Comparison of ENCODE assay signal across 1 cellular context in genomic region chr2:10501980-10502802, GRCh38.
TF ChIP-seq lines count a peak whose summit lies in the region.

No MANE protein-coding gene starts in this region.

TF ChIP-seq in H1, 55 proteins besides CTCF, POLR2A, EP300 and RAD21:
- TF ChIP-seq GABPA (IDR thresholded peaks at IDR 0.05; ENCODE audit: borderline replicate concordance, insufficient read depth, low read length) (no peak), CBX5 (IDR thresholded peaks at IDR 0.05; ENCODE audit: low read depth, low read length) (no peak), BRCA1 (IDR thresholded peaks at IDR 0.05; ENCODE audit: low read depth, low read length) (no peak), CREB1 (IDR thresholded peaks at IDR 0.05) (no peak), KDM4A (IDR thresholded peaks at IDR 0.05; ENCODE audit: low read depth, low read length, severe bottlenecking) (no peak), ZNF274 (IDR thresholded peaks at IDR 0.05; ENCODE audit: borderline replicate concordance, extremely low read depth, low read length) (no peak), RXRA (IDR thresholded peaks at IDR 0.05; ENCODE audit: insufficient read depth, low read depth, low read length) (no peak)
